7 cellular contexts compared by ENCODE assay signal in the genomic region with DNA sequence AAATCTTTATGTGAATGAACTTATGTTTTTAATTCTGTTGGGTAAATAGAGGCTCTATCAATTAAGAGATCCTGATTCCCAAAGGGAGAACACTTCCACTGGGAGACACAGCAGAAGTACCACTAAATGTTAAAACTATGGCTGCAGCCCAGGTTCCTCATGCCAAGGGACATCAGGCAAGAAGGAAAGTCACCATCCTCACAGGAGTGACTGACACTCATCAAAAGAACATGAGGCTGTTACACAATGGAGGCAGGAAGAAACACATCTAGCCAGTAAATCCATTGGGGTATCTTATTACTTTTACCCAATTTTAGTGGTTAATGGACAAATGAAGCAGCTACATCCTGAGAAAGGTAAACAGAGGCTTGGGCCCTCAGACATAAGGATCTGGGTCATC.
"Had no signal": no experiment of that assay in that cellular context is flagged by ENCODE, and none has a peak within 500 bp of the region (broad histone marks: within the 10 kb centered on the region; RNA-seq: fewer than 3 reads in every experiment).

No MANE protein-coding gene starts in this region.

- DNase-seq: H9, HCEC 1CT, KBM-7 had no signal

- H3K4me2 ChIP-seq: GM23338 had no signal

- H2AFZ ChIP-seq: GM23338 had no signal

- ATAC-seq: HepG2 had no signal

- H3K27ac ChIP-seq: HL-60 had no signal

- H3K4me3 ChIP-seq: GM23338 had no signal

- FAIRE-seq: H1, HepG2 had no signal
